Comparison of ENCODE assay signal across 1 cellular context in genomic region chr4:102761902-102762301, GRCh38.
TF ChIP-seq lines count a peak whose summit lies in the region.

No MANE protein-coding gene starts in this region.

TF ChIP-seq in IMR-90, 13 proteins besides CTCF, POLR2A, EP300 and RAD21 (continued from another document):
- TF ChIP-seq, protein P1, sequence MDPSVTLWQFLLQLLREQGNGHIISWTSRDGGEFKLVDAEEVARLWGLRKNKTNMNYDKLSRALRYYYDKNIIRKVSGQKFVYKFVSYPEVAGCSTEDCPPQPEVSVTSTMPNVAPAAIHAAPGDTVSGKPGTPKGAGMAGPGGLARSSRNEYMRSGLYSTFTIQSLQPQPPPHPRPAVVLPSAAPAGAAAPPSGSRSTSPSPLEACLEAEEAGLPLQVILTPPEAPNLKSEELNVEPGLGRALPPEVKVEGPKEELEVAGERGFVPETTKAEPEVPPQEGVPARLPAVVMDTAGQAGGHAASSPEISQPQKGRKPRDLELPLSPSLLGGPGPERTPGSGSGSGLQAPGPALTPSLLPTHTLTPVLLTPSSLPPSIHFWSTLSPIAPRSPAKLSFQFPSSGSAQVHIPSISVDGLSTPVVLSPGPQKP (IDR thresholded peaks at IDR 0.05; ENCODE audit: borderline replicate concordance, low read depth, low read length), result no peak
- TF ChIP-seq MAFK (IDR thresholded peaks at IDR 0.05; ENCODE audit: low read depth, low read length), result peak; percentile 98
